Comparison of ENCODE assay signal across 8 cellular contexts in the genomic region with DNA sequence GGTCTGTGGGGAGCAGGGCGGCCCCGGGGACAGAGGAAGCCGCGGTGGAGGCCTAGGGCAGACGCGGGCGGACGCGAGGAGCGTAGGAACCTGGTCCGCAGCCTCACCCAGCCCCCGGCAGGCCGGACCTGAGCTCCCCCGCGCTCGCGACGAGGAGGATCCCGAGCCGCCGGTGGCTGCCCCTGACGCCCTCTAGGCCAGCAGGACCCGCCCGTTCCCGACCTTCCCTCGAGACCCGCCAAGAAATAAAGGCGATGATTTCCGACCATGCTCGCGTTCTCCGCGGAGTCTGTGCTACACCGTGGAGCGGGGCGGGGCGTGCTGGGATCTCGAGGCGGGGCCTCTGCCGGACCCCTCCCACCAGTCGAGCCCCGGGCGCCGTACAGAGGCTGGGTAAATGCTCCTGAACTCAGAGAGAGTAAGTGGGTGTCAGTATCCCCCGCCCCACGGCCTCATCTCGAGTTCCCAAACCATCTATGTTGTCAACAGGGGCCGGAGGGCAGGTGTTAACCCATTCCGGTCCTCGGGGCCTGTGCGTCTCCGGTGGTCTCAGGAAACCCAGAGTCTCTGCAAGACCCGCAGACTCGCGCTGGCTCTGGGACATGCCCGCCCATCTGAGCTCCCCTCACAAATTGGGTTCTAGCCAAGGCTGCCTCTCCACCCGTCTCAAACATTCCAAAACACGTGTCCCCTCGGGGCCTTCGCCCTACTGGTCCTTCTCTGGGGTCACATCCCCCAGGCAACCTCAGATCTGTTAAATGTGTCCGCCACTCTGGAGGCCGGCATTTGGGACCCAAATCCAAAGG. TPM values are rescaled to one million over a fixed set of nuclear protein-coding genes. Genes with fewer than 3 reads are reported as not detected.
A peak's percentile ranks its signal among the peaks of the same experiment; 100 is the strongest.
DNase-seq lines count a peak whose midpoint lies in the region; ATAC-seq and TF ChIP-seq lines count a peak whose summit lies in the region.

No MANE protein-coding gene starts in this region.

- POLR2A ChIA-PET in activated CD4-positive, alpha-beta memory T cell treated with anti-CD3 and anti-CD28 coated beads, Interleukin-2, amount 10 ng/mL, durations not matched to agents 7 days and 5 days (lab: Charles Lee): interaction anchor here (1.0 to 5.4 kb wide), 4 partner anchors 12 to 373 kb away, joined by 3 to 38 read pairs (median 6); partner anchors contain the start of gene MON1B

- peak overlapping the region; percentile 79 for H3K4me3 Mint-ChIP-seq in activated CD4-positive, alpha-beta memory T cell treated with anti-CD3 and anti-CD28 coated beads, Interleukin-2, amount 10 ng/mL, durations not matched to agents 7 days and 5 days
- H3K4me3 Mint-ChIP-seq in endothelial cell (ENCODE audit: unreplicated experiment): peak overlapping the region; percentile 82
- H3K4me3 Mint-ChIP-seq in naive B cell: peak overlapping the region; percentile 77 to 95 (median 88)
- peak overlapping the region; percentile 76 for H3K4me3 Mint-ChIP-seq in stimulated activated naive CD8-positive, alpha-beta T cell treated with anti-CD3 and anti-CD28 coated beads, Interleukin-15, Interleukin-2, amounts not matched to agents 100 ng/mL and 50 ng/mL, for 24 hours

- no peaks in the 10 kb centered on the region for H3K27me3 Mint-ChIP-seq in activated CD4-positive, alpha-beta memory T cell treated with anti-CD3 and anti-CD28 coated beads, Interleukin-2, amount 10 ng/mL, durations not matched to agents 7 days and 5 days
- H3K27me3 Mint-ChIP-seq in endothelial cell (ENCODE audit: unreplicated experiment) (peaks cover 7% of the 10 kb centered on the region), naive B cell (no peaks in the 10 kb centered on the region)
- no peaks in the 10 kb centered on the region for H3K27me3 Mint-ChIP-seq in stimulated activated naive CD8-positive, alpha-beta T cell treated with anti-CD3 and anti-CD28 coated beads, Interleukin-15, Interleukin-2, amounts not matched to agents 100 ng/mL and 50 ng/mL, for 24 hours

- no peaks in the 10 kb centered on the region for H3K36me3 Mint-ChIP-seq in activated CD4-positive, alpha-beta memory T cell treated with anti-CD3 and anti-CD28 coated beads, Interleukin-2, amount 10 ng/mL, durations not matched to agents 7 days and 5 days (ENCODE audit: low read depth)
- H3K36me3 Mint-ChIP-seq in endothelial cell (ENCODE audit: low read depth, unreplicated experiment) (peaks cover 5% of the 10 kb centered on the region), naive B cell (no peaks in the 10 kb centered on the region)
- no peaks in the 10 kb centered on the region for H3K36me3 Mint-ChIP-seq in stimulated activated naive CD8-positive, alpha-beta T cell treated with anti-CD3 and anti-CD28 coated beads, Interleukin-15, Interleukin-2, amounts not matched to agents 100 ng/mL and 50 ng/mL, for 24 hours (ENCODE audit: low read depth)

- CTCF ChIA-PET in activated CD4-positive, alpha-beta memory T cell treated with anti-CD3 and anti-CD28 coated beads, Interleukin-2, amount 10 ng/mL, durations not matched to agents 7 days and 5 days (lab: Charles Lee): interaction anchor here (1.1 kb wide), 1 partner anchor 10 kb away, joined by 4 read pairs; no protein-coding TSS in a partner anchor

- no peak overlapping the region for H3K27ac Mint-ChIP-seq in activated CD4-positive, alpha-beta memory T cell treated with anti-CD3 and anti-CD28 coated beads, Interleukin-2, amount 10 ng/mL, durations not matched to agents 7 days and 5 days
- no peak overlapping the region for H3K27ac Mint-ChIP-seq in endothelial cell (ENCODE audit: unreplicated experiment)
- H3K27ac Mint-ChIP-seq in naive B cell: peak overlapping the region in 2 of 6 donors; percentile 44 to 61
- H3K27ac Mint-ChIP-seq in stimulated activated naive CD8-positive, alpha-beta T cell treated with anti-CD3 and anti-CD28 coated beads, Interleukin-15, Interleukin-2, amounts not matched to agents 100 ng/mL and 50 ng/mL, for 24 hours: peak overlapping the region; percentile 49

- DNase-seq in NCI-H2081 (lab: John Stamatoyannopoulos, UW) (peak; percentile 25 to 40), NCI-H2081 treated with DMSO at 0.1 percent for 48 hours (lab: John Stamatoyannopoulos, UW) (no peak), NCI-H446 treated with DMSO at 0.1 percent for 48 hours (lab: John Stamatoyannopoulos, UW) (peak; percentile 33), endothelial cell (ENCODE audit: low spot score) (peak; percentile 64), naive B cell (peak; percentile 66)
- peak; percentile 75 for DNase-seq in activated CD4-positive, alpha-beta memory T cell treated with anti-CD3 and anti-CD28 coated beads, Interleukin-2, amount 10 ng/mL, durations not matched to agents 7 days and 5 days

- no peaks in the 10 kb centered on the region for H3K9me3 Mint-ChIP-seq in activated CD4-positive, alpha-beta memory T cell treated with anti-CD3 and anti-CD28 coated beads, Interleukin-2, amount 10 ng/mL, durations not matched to agents 7 days and 5 days
- H3K9me3 Mint-ChIP-seq in endothelial cell (ENCODE audit: unreplicated experiment) (no peaks in the 10 kb centered on the region), naive B cell (no peaks in the 10 kb centered on the region)
- H3K9me3 Mint-ChIP-seq in stimulated activated naive CD8-positive, alpha-beta T cell treated with anti-CD3 and anti-CD28 coated beads, Interleukin-15, Interleukin-2, amounts not matched to agents 100 ng/mL and 50 ng/mL, for 24 hours: no peaks in the 10 kb centered on the region

- peak; percentile 72 for ATAC-seq in HG02981 (IDR thresholded peaks at IDR 0.05; ENCODE audit: unreplicated experiment)
- peak; percentile 75 to 82 for ATAC-seq in naive B cell (ENCODE audit: low read depth in 2 of 2)

- H3K4me1 Mint-ChIP-seq in activated CD4-positive, alpha-beta memory T cell treated with anti-CD3 and anti-CD28 coated beads, Interleukin-2, amount 10 ng/mL, durations not matched to agents 7 days and 5 days: peaks cover 11% of the 10 kb centered on the region
- H3K4me1 Mint-ChIP-seq in endothelial cell (ENCODE audit: unreplicated experiment): peaks cover 9% of the 10 kb centered on the region
- peaks cover 11 to 16% (median 14%) of the 10 kb centered on the region in 3 donors for H3K4me1 Mint-ChIP-seq in naive B cell
- H3K4me1 Mint-ChIP-seq in stimulated activated naive CD8-positive, alpha-beta T cell treated with anti-CD3 and anti-CD28 coated beads, Interleukin-15, Interleukin-2, amounts not matched to agents 100 ng/mL and 50 ng/mL, for 24 hours (ENCODE audit: low read depth): peaks cover 17% of the 10 kb centered on the region

- no peak for TF ChIP-seq CTCF in endothelial cell (IDR thresholded peaks at IDR 0.05; ENCODE audit: unreplicated experiment)

RNA-seq across cellular contexts. Expression of gene SYCE1L, which starts 13.7 kb away (rescaled TPM):
- total RNA-seq in activated CD4-positive, alpha-beta memory T cell treated with anti-CD3 and anti-CD28 coated beads, Interleukin-2, amount 10 ng/mL, durations not matched to agents 7 days and 5 days: 10 to 100 TPM in 1 of 2 experiments, 1 to 10 TPM in 1; 5.8 to 12.8 TPM
- 2.5 TPM for total RNA-seq in endothelial cell (ENCODE audit: unreplicated experiment)
- polyA plus RNA-seq in naive B cell (ENCODE audit: low read depth in 6 of 6): under 1 TPM in 3 of 6 donors, not detected in 3; 0.45 to 1.00 (median 0.59) TPM

RNA-seq across cellular contexts. Expression of gene MON1B, which starts 21.9 kb away (rescaled TPM):
- 10 to 100 TPM; 74.1 to 75.4 TPM for total RNA-seq in activated CD4-positive, alpha-beta memory T cell treated with anti-CD3 and anti-CD28 coated beads, Interleukin-2, amount 10 ng/mL, durations not matched to agents 7 days and 5 days
- total RNA-seq in endothelial cell (ENCODE audit: unreplicated experiment): 35.6 TPM
- 10 to 100 TPM; 12.6 to 45.4 (median 33.1) TPM for polyA plus RNA-seq in naive B cell (ENCODE audit: low read depth in 6 of 6)
